Comparison of ENCODE assay signal across 24 cellular contexts in genomic region chr17:39205112-39205526, GRCh38. TPM values are rescaled to one million over a fixed set of nuclear protein-coding genes. Genes with fewer than 3 reads are reported as not detected.
DNase-seq lines count a peak whose midpoint lies in the region; ATAC-seq, FAIRE-seq and TF ChIP-seq lines count a peak whose summit lies in the region.
"Had no signal": no experiment of that assay in that cellular context is flagged by ENCODE, and none has a peak within 500 bp of the region (broad histone marks: within the 10 kb centered on the region; RNA-seq: fewer than 3 reads in every experiment).

No MANE protein-coding gene starts in this region.

- no peak for FAIRE-seq in GM12892 (lab: Jason Lieb, UNC)
- FAIRE-seq: astrocyte, colon had no signal

- POLR2A ChIA-PET in RWPE1 (lab: Yijun Ruan, JAX; ENCODE audit: low non-redundant PET): no interaction called here

- CTCF ChIA-PET in RWPE1 (lab: Yijun Ruan, JAX): interaction anchor here (0.6 to 5.0 kb wide), 4 partner anchors 18 to 417 kb away, joined by 3 to 145 read pairs (median 4); no protein-coding TSS in a partner anchor

- no peaks in the 10 kb centered on the region for H3K9me3 Mint-ChIP-seq in T-helper 1 cell treated with Interleukin-12 subunit alpha and Interleukin-12 subunit beta and Interleukin-4 antibody, amounts not matched to agents 30 μg/mL and 1 μg/mL, for 36 hours
- H3K9me3 Mint-ChIP-seq: neural progenitor cell had no signal

- H3K4me1 Mint-ChIP-seq in T-helper 1 cell treated with Interleukin-12 subunit alpha and Interleukin-12 subunit beta and Interleukin-4 antibody, amounts not matched to agents 30 μg/mL and 1 μg/mL, for 36 hours (ENCODE audit: low read depth): peaks cover 34% of the 10 kb centered on the region

- peak; percentile 70 for TF ChIP-seq POLR2A in GM12892 (IDR thresholded peaks at IDR 0.05; ENCODE audit: low read depth, low read length)
- peak; percentile 42 for TF ChIP-seq POLR2A in erythroblast (IDR thresholded peaks at IDR 0.05; ENCODE audit: low read length)

- no peak for TF ChIP-seq CTCF in RWPE1 (conservative IDR thresholded peaks at IDR 0.05; ENCODE audit: low read depth)

- no peak for ATAC-seq in GM21723 (IDR thresholded peaks at IDR 0.05; ENCODE audit: unreplicated experiment)
- ATAC-seq: activated CD8-positive, alpha-beta memory T cell treated with anti-CD3 and anti-CD28 coated beads, Interleukin-2, amount 10 ng/mL, durations not matched to agents 7 days and 5 days; foreskin keratinocyte had no signal

- H3K4me3 Mint-ChIP-seq in T-helper 1 cell treated with Interleukin-12 subunit alpha and Interleukin-12 subunit beta and Interleukin-4 antibody, amounts not matched to agents 30 μg/mL and 1 μg/mL, for 36 hours: no peak overlapping the region
- H3K4me3 Mint-ChIP-seq: activated CD8-positive, alpha-beta memory T cell treated with anti-CD3 and anti-CD28 coated beads, Interleukin-2, amount 10 ng/mL, durations not matched to agents 7 days and 5 days; CD14-positive monocyte; neural progenitor cell had no signal

- peak overlapping the region; percentile 61 for H3K27ac ChIP-seq in RWPE1
- H3K27ac ChIP-seq: foreskin keratinocyte, neural progenitor cell, upper lobe of left lung had no signal

- no peak for DNase-seq in T-helper 1 cell
- DNase-seq in GM12892 (ENCODE audit: insufficient read length): no peak
- DNase-seq in RWPE1 (ENCODE audit: low spot score): no peak
- no peak for DNase-seq in erythroblast (lab: John Stamatoyannopoulos, UW)
- no peak for DNase-seq in NCI-H2081 treated with DMSO at 0.1 percent for 48 hours (lab: John Stamatoyannopoulos, UW)
- no peak for DNase-seq in NCI-H2227 (lab: John Stamatoyannopoulos, UW; ENCODE audit: unreplicated experiment)
- DNase-seq: ACHN; activated CD4-positive, CD25-positive, alpha-beta regulatory T cell; activated CD8-positive, alpha-beta memory T cell treated with anti-CD3 and anti-CD28 coated beads, Interleukin-2, amount 10 ng/mL, durations not matched to agents 7 days and 5 days; activated gamma-delta T cell treated with Interleukin-2 at 50 U/mL for 16 hours; EL; foreskin keratinocyte; NCI-H1105 treated with DMSO at 0.1 percent for 48 hours; NCI-H2171; RPMI8226; stimulated activated CD4-positive, alpha-beta T cell treated with anti-CD3 and anti-CD28 coated beads, Interleukin-12 subunit alpha, Interleukin-12 subunit beta, amount 100 ng/mL, for 4 hours; stimulated activated naive CD4-positive, alpha-beta T cell treated with Interleukin-2 at 50 U/mL for 16 hours; upper lobe of left lung had no signal

- peak overlapping the region; percentile 24 for H3K27ac Mint-ChIP-seq in T-helper 1 cell treated with Interleukin-12 subunit alpha and Interleukin-12 subunit beta and Interleukin-4 antibody, amounts not matched to agents 30 μg/mL and 1 μg/mL, for 36 hours
- H3K27ac Mint-ChIP-seq: activated CD8-positive, alpha-beta memory T cell treated with anti-CD3 and anti-CD28 coated beads, Interleukin-2, amount 10 ng/mL, durations not matched to agents 7 days and 5 days; neural progenitor cell had no signal

- H3K36me3 Mint-ChIP-seq in T-helper 1 cell treated with Interleukin-12 subunit alpha and Interleukin-12 subunit beta and Interleukin-4 antibody, amounts not matched to agents 30 μg/mL and 1 μg/mL, for 36 hours (ENCODE audit: low read depth): peaks cover 41% of the 10 kb centered on the region

- H3K27me3 Mint-ChIP-seq in T-helper 1 cell treated with Interleukin-12 subunit alpha and Interleukin-12 subunit beta and Interleukin-4 antibody, amounts not matched to agents 30 μg/mL and 1 μg/mL, for 36 hours (ENCODE audit: low read depth): peaks cover 12% of the 10 kb centered on the region

RNA-seq across cellular contexts. Expression of gene RPL19, which starts 5.0 kb away (rescaled TPM):
- 5,032 TPM for polyA plus RNA-seq in GM12892 (2012; ENCODE audit: missing spikeins)

RNA-seq across cellular contexts. Expression of gene CACNB1, which starts 7.7 kb away (rescaled TPM):
- 4.6 TPM for polyA plus RNA-seq in GM12892 (2012; ENCODE audit: missing spikeins)

RNA-seq across cellular contexts. Expression of gene STAC2, which starts 20.6 kb away (rescaled TPM):
- polyA plus RNA-seq in GM12892 (2012; ENCODE audit: missing spikeins): not detected
- polyA plus RNA-seq: CD14-positive monocyte, foreskin keratinocyte had no signal

RNA-seq across cellular contexts. Expression of gene ARL5C, which starts 39.2 kb away (rescaled TPM):
- polyA plus RNA-seq in GM12892 (2012; ENCODE audit: missing spikeins): not detected
- polyA plus RNA-seq: CD14-positive monocyte, foreskin keratinocyte had no signal

RNA-seq across cellular contexts. Expression of gene PLXDC1, which starts 53.7 kb away (rescaled TPM):
- not detected for polyA plus RNA-seq in GM12892 (2012; ENCODE audit: missing spikeins)
- polyA plus RNA-seq: CD14-positive monocyte had no signal
